ENCODE assay signal across 28 cellular contexts in genomic region chr2:12510070-12510469, GRCh38.
"Had no signal": no experiment of that assay in that cellular context is flagged by ENCODE, and none has a peak within 500 bp of the region (broad histone marks: within the 10 kb centered on the region; RNA-seq: fewer than 3 reads in every experiment).

No MANE protein-coding gene starts in this region.

- H3K4me3 Mint-ChIP-seq: stimulated activated effector memory CD8-positive, alpha-beta T cell treated with anti-CD3 and anti-CD28 coated beads, Interleukin-12 subunit alpha, Interleukin-12 subunit beta, amount 100 ng/mL, for 72 hours; stimulated activated memory B cell treated with anti-CD40 and anti-IgM and Interleukin-4, amounts not matched to agents 10 μg/mL and 1 μg/mL and 100 μg/mL, for 72 hours; stimulated activated naive B cell treated with anti-CD40 and anti-IgM and Interleukin-4, amounts not matched to agents 10 μg/mL and 1 μg/mL and 100 μg/mL, for 72 hours; stimulated activated naive CD8-positive, alpha-beta T cell treated with anti-CD3 and anti-CD28 coated beads, Interleukin-15, amount 100 ng/mL, for 72 hours; stimulated activated naive CD8-positive, alpha-beta T cell treated with anti-CD3 and anti-CD28 coated beads, Interleukin-15, Interleukin-2, amounts not matched to agents 100 ng/mL and 50 ng/mL, for 24 hours; type B pancreatic cell had no signal

- DNase-seq: stimulated activated CD4-positive, alpha-beta T cell treated with anti-CD3 and anti-CD28 coated beads, Interleukin-2, amount 100 ng/mL, for 48 hours; stimulated activated CD4-positive, alpha-beta T cell treated with anti-CD3 and anti-CD28 coated beads, Interleukin-4, amount 100 ng/mL, for 1 hour; stimulated activated CD4-positive, alpha-beta T cell treated with anti-CD3 and anti-CD28 coated beads, Interleukin-4, amount 100 ng/mL, for 24 hours; stimulated activated CD4-positive, alpha-beta T cell treated with anti-CD3 and anti-CD28 coated beads, Interleukin-4, amount 100 ng/mL, for 4 hours; stimulated activated CD8-positive, alpha-beta memory T cell treated with anti-CD3 and anti-CD28 coated beads, Interleukin-4, amount 100 ng/mL, for 48 hours; stimulated activated naive B cell treated with anti-CD40 and anti-IgM and Interleukin-4, amounts not matched to agents 10 μg/mL and 1 μg/mL and 100 μg/mL, for 72 hours; stimulated activated naive CD4-positive, alpha-beta T cell; stimulated activated naive CD4-positive, alpha-beta T cell treated with Interleukin-2 at 50 U/mL for 16 hours; stimulated activated naive CD8-positive, alpha-beta T cell treated with anti-CD3 and anti-CD28 coated beads, Interleukin-15, amount 100 ng/mL, for 72 hours; stimulated activated naive CD8-positive, alpha-beta T cell treated with anti-CD3 and anti-CD28 coated beads, Interleukin-15, Interleukin-2, amounts not matched to agents 100 U/mL and 50 U/mL, for 24 hours; stomach; substantia nigra; testis; thyroid gland; tibial artery; transverse colon; trophoblast cell; upper lobe of left lung; upper lobe of right lung; uterus had no signal

- H3K4me3 ChIP-seq: stomach, suprapubic skin, testis, thoracic aorta, thyroid gland, tibial artery, tibial nerve, transverse colon, upper lobe of left lung, upper lobe of right lung, uterus, vagina had no signal

- H3K27me3 ChIP-seq: stomach, suprapubic skin, testis, thyroid gland, tibial artery, tibial nerve, transverse colon, upper lobe of left lung, upper lobe of right lung, uterus, vagina had no signal

- H3K9me3 Mint-ChIP-seq: stimulated activated effector memory CD8-positive, alpha-beta T cell treated with anti-CD3 and anti-CD28 coated beads, Interleukin-12 subunit alpha, Interleukin-12 subunit beta, amount 100 ng/mL, for 72 hours; stimulated activated memory B cell treated with anti-CD40 and anti-IgM and Interleukin-4, amounts not matched to agents 10 μg/mL and 1 μg/mL and 100 μg/mL, for 72 hours; stimulated activated naive CD8-positive, alpha-beta T cell treated with anti-CD3 and anti-CD28 coated beads, Interleukin-15, amount 100 ng/mL, for 72 hours had no signal

- ATAC-seq: stimulated activated effector memory CD8-positive, alpha-beta T cell treated with anti-CD3 and anti-CD28 coated beads, Interleukin-12 subunit alpha, Interleukin-12 subunit beta, amount 100 ng/mL, for 72 hours; stimulated activated memory B cell treated with anti-CD40 and anti-IgM and Interleukin-4, amounts not matched to agents 10 μg/mL and 1 μg/mL and 100 μg/mL, for 72 hours; stimulated activated naive B cell treated with anti-CD40 and anti-IgM and Interleukin-4, amounts not matched to agents 10 μg/mL and 1 μg/mL and 100 μg/mL, for 72 hours; stimulated activated naive CD8-positive, alpha-beta T cell treated with anti-CD3 and anti-CD28 coated beads, Interleukin-15, amount 100 ng/mL, for 72 hours; stimulated activated naive CD8-positive, alpha-beta T cell treated with anti-CD3 and anti-CD28 coated beads, Interleukin-15, Interleukin-2, amounts not matched to agents 100 U/mL and 50 U/mL, for 24 hours; upper lobe of right lung had no signal

- H3K36me3 Mint-ChIP-seq: stimulated activated effector memory CD8-positive, alpha-beta T cell treated with anti-CD3 and anti-CD28 coated beads, Interleukin-12 subunit alpha, Interleukin-12 subunit beta, amount 100 ng/mL, for 72 hours had no signal

- H3K27ac Mint-ChIP-seq: stimulated activated effector memory CD8-positive, alpha-beta T cell treated with anti-CD3 and anti-CD28 coated beads, Interleukin-12 subunit alpha, Interleukin-12 subunit beta, amount 100 ng/mL, for 72 hours; stimulated activated memory B cell treated with anti-CD40 and anti-IgM and Interleukin-4, amounts not matched to agents 10 μg/mL and 1 μg/mL and 100 μg/mL, for 72 hours; stimulated activated naive B cell treated with anti-CD40 and anti-IgM and Interleukin-4, amounts not matched to agents 10 μg/mL and 1 μg/mL and 100 μg/mL, for 72 hours; stimulated activated naive CD8-positive, alpha-beta T cell treated with anti-CD3 and anti-CD28 coated beads, Interleukin-15, amount 100 ng/mL, for 72 hours; stimulated activated naive CD8-positive, alpha-beta T cell treated with anti-CD3 and anti-CD28 coated beads, Interleukin-15, Interleukin-2, amounts not matched to agents 100 ng/mL and 50 ng/mL, for 24 hours; type B pancreatic cell had no signal

- H3K27me3 Mint-ChIP-seq: stimulated activated naive CD8-positive, alpha-beta T cell treated with anti-CD3 and anti-CD28 coated beads, Interleukin-15, amount 100 ng/mL, for 72 hours; type B pancreatic cell had no signal

- H3K9me3 ChIP-seq: stomach, suprapubic skin, testis, thoracic aorta, thyroid gland, tibial artery, tibial nerve, transverse colon, upper lobe of left lung, upper lobe of right lung, uterus, vagina had no signal

- H3K27ac ChIP-seq: stomach, suprapubic skin, testis, thoracic aorta, thyroid gland, tibial artery, tibial nerve, transverse colon, upper lobe of left lung, upper lobe of right lung, uterus, vagina had no signal

- H3K36me3 ChIP-seq: stomach, suprapubic skin, thoracic aorta, thyroid gland, tibial artery, tibial nerve, transverse colon, upper lobe of left lung, upper lobe of right lung, uterus, vagina had no signal

- H3K4me1 ChIP-seq: stomach, suprapubic skin, thyroid gland, tibial artery, tibial nerve, upper lobe of right lung, uterus, vagina had no signal
